In genomic region chr4:104942990-104943758, GRCh38 we compare ENCODE assay signal across 13 cellular contexts.
DNase-seq lines count a peak whose midpoint lies in the region; ATAC-seq and TF ChIP-seq lines count a peak whose summit lies in the region.
"Had no signal": no experiment of that assay in that cellular context is flagged by ENCODE, and none has a peak within 500 bp of the region (broad histone marks: within the 10 kb centered on the region; RNA-seq: fewer than 3 reads in every experiment).

No MANE protein-coding gene starts in this region.

- H3K27ac Mint-ChIP-seq in central memory CD8-positive, alpha-beta T cell (ENCODE audit: low read depth), result no peak overlapping the region

- ATAC-seq in GM19455 (IDR thresholded peaks at IDR 0.05; ENCODE audit: unreplicated experiment) (peak; percentile 70), HG03354 (IDR thresholded peaks at IDR 0.05; ENCODE audit: poor library complexity, severe bottlenecking, unreplicated experiment) (peak; percentile 67), sciatic nerve (no peak)
- peak; percentile 66 for ATAC-seq in central memory CD8-positive, alpha-beta T cell (replicated peaks; ENCODE audit: extremely low read depth, poor library complexity, severe bottlenecking)

- no peaks in the 10 kb centered on the region for H3K36me3 Mint-ChIP-seq in central memory CD8-positive, alpha-beta T cell (ENCODE audit: insufficient read depth)

- H3K9me3 Mint-ChIP-seq in central memory CD8-positive, alpha-beta T cell, result no peaks in the 10 kb centered on the region

- no peak for TF ChIP-seq EP300 in tibial nerve (IDR thresholded peaks at IDR 0.05)

- H3K9me3 ChIP-seq in tibial nerve, result no peaks in the 10 kb centered on the region
- H3K9me3 ChIP-seq: BLaER1, suprapubic skin had no signal

- intact Hi-C loops in sciatic nerve (cut with DNase I), result no loop called here

- peak; percentile 34 for DNase-seq in GM06990 (ENCODE audit: extremely low read depth, insufficient read length)
- no peak for DNase-seq in central memory CD8-positive, alpha-beta T cell (ENCODE audit: low spot score in 2 of 2)
- no peak for DNase-seq in midbrain (lab: John Stamatoyannopoulos, UW)
- no peak for DNase-seq in sciatic nerve (ENCODE audit: low spot score)
- DNase-seq in GM03348 (ENCODE audit: low spot score), result no peak
- no peak for DNase-seq in tibial nerve (ENCODE audit: low spot score in 2 of 2)
- DNase-seq: activated gamma-delta T cell; NCI-H510A treated with DMSO at 0.1 percent for 48 hours; stimulated activated CD4-positive, alpha-beta T cell treated with anti-CD3 and anti-CD28 coated beads, Interleukin-2, amount 100 ng/mL, for 24 hours had no signal

- no peak for TF ChIP-seq POLR2A in tibial nerve (IDR thresholded peaks at IDR 0.05)

- H3K4me1 ChIP-seq in tibial nerve, result peaks cover 0 to 4% (median 3%) of the 10 kb centered on the region in 4 donors
- H3K4me1 ChIP-seq: BLaER1, suprapubic skin had no signal

- no peak overlapping the region for H3K4me3 Mint-ChIP-seq in central memory CD8-positive, alpha-beta T cell

- H3K4me3 ChIP-seq in GM06990 (replicated peaks; ENCODE audit: low read depth, low read length), result no peak overlapping the region
- H3K4me3 ChIP-seq in tibial nerve, result no peak overlapping the region
- H3K4me3 ChIP-seq: BLaER1, suprapubic skin had no signal

- H3K27me3 ChIP-seq in GM06990 (replicated peaks; ENCODE audit: control insufficient read depth, insufficient read depth, low read length) (no peaks in the 10 kb centered on the region), tibial nerve (no peaks in the 10 kb centered on the region)
- H3K27me3 ChIP-seq: BLaER1, suprapubic skin had no signal

- TF ChIP-seq CTCF in GM06990 (IDR thresholded peaks at IDR 0.05; ENCODE audit: insufficient read depth, low read length, poor library complexity, severe bottlenecking) (no peak), tibial nerve (IDR thresholded peaks at IDR 0.05) (no peak)

- H3K36me3 ChIP-seq in GM06990 (ENCODE audit: control insufficient read depth, insufficient read depth, low read length), result no peaks in the 10 kb centered on the region
- no peaks in the 10 kb centered on the region for H3K36me3 ChIP-seq in tibial nerve
- H3K36me3 ChIP-seq: BLaER1, suprapubic skin had no signal

- WGBS in tibial nerve, 2 donors, result 78 to 80% methylated on average over 6 of the region's 6 CpGs

- H3K27ac ChIP-seq in tibial nerve, result no peak overlapping the region
- H3K27ac ChIP-seq: BLaER1, suprapubic skin had no signal

- H3K4me1 Mint-ChIP-seq in central memory CD8-positive, alpha-beta T cell, result no peaks in the 10 kb centered on the region

- H3K27me3 Mint-ChIP-seq in central memory CD8-positive, alpha-beta T cell, result no peaks in the 10 kb centered on the region
